Comparison of ENCODE assay signal across 24 cellular contexts in the genomic region with DNA sequence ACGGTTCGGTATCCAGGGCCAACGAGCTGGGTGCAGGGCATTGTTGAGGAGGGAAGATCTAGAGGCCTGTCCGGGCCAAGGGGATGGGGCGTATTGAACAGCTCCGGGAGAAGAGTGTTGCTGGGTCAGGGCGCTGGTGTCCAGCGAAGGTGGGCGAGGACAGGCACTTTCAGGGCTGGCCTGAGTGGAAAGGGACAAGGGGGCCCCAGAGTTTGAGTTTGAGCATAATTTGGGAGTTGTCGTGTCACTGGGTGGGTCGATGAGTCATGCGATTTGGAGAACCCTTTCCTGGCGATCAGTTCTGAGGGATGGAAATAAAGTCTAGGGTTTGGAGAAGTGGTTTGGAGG. TPM values are rescaled to one million over a fixed set of nuclear protein-coding genes. Genes with fewer than 3 reads are reported as not detected.
DNase-seq lines count a peak whose midpoint lies in the region; ATAC-seq, FAIRE-seq and TF ChIP-seq lines count a peak whose summit lies in the region.
"Had no signal": no experiment of that assay in that cellular context is flagged by ENCODE, and none has a peak within 500 bp of the region (broad histone marks: within the 10 kb centered on the region; RNA-seq: fewer than 3 reads in every experiment).

No MANE protein-coding gene starts in this region.

- no peak for ATAC-seq in GM23338
- no peak for ATAC-seq in K562
- no peak for ATAC-seq in GM19328 (IDR thresholded peaks at IDR 0.05; ENCODE audit: unreplicated experiment)
- no peak for ATAC-seq in CD4-positive, alpha-beta T cell (ENCODE audit: poor library complexity)
- ATAC-seq: left lobe of liver, SK-N-SH treated with all-trans-retinoic acid at 6 μM for 48 hours, upper lobe of right lung had no signal

- H3K9me2 ChIP-seq in GM23338 (ENCODE audit: insufficient read depth): no peaks in the 10 kb centered on the region

- peaks cover 7% of the 10 kb centered on the region for H3K4me1 Mint-ChIP-seq in GM23338
- H3K4me1 Mint-ChIP-seq in progenitor cell of endocrine pancreas (ENCODE audit: low read depth): peaks cover 5% of the 10 kb centered on the region
- no peaks in the 10 kb centered on the region for H3K4me1 Mint-ChIP-seq in CD4-positive, alpha-beta T cell (ENCODE audit: low read depth)
- H3K4me1 Mint-ChIP-seq: activated CD4-positive, alpha-beta T cell treated with anti-CD3 and anti-CD28 coated beads, Interleukin-2, amount 10 ng/mL, durations not matched to agents 24 days and 14 days; CD14-positive monocyte had no signal

- H3K27ac ChIP-seq in GM23338 (ENCODE audit: low read depth) (no peak overlapping the region), K562 (ENCODE audit: extremely low read depth, low read depth, low read length) (no peak overlapping the region), iPS-18a (ENCODE audit: low read length) (no peak overlapping the region)
- H3K27ac ChIP-seq in CD4-positive, alpha-beta T cell (ENCODE audit: low read depth, low read length): no peak overlapping the region
- H3K27ac ChIP-seq: adrenal gland, spleen, upper lobe of right lung had no signal

- POLR2A ChIA-PET in K562 (lab: Yijun Ruan, JAX): no interaction called here
- POLR2A ChIA-PET in CD4-positive, alpha-beta T cell (lab: Charles Lee): no interaction called here

- no peak for TF ChIP-seq EP300 in K562 (IDR thresholded peaks at IDR 0.05; ENCODE audit: low read length)

- TF ChIP-seq RAD21 in K562 (CRISPR knock-in tag; conservative IDR thresholded peaks at IDR 0.05 in 1 of 2, IDR thresholded peaks at IDR 0.05 in 1 of 2): no peak

- H3K9me3 ChIP-seq in K562 (replicated peaks; ENCODE audit: control insufficient read depth, insufficient read depth, low read depth, low read length) (no peaks in the 10 kb centered on the region), iPS-18a (ENCODE audit: control insufficient read depth, low read depth, low read length) (peaks cover 4% of the 10 kb centered on the region)
- no peaks in the 10 kb centered on the region for H3K9me3 ChIP-seq in CD4-positive, alpha-beta T cell (ENCODE audit: control insufficient read depth, low read length)
- H3K9me3 ChIP-seq: adrenal gland, spleen, upper lobe of right lung had no signal

- in situ Hi-C loops in K562 (cut with MboI): loop anchor here (25.0 kb wide), 1 partner anchor 933 kb away; no protein-coding TSS in a partner anchor

- no peak for FAIRE-seq in K562 (lab: Jason Lieb, UNC)

- peaks cover 13% of the 10 kb centered on the region for H3K27me3 Mint-ChIP-seq in GM23338 (ENCODE audit: insufficient read depth, low read depth, poor library complexity)
- H3K27me3 Mint-ChIP-seq in progenitor cell of endocrine pancreas: peaks cover 16% of the 10 kb centered on the region
- H3K27me3 Mint-ChIP-seq in CD4-positive, alpha-beta T cell: peaks cover 24% of the 10 kb centered on the region

- no peaks in the 10 kb centered on the region for H3K79me2 ChIP-seq in GM23338 (replicated peaks; ENCODE audit: insufficient read depth)
- H3K79me2 ChIP-seq in K562 (ENCODE audit: control insufficient read depth, insufficient read depth, low read length): no peaks in the 10 kb centered on the region

- no peaks in the 10 kb centered on the region for H3K36me3 Mint-ChIP-seq in GM23338 (ENCODE audit: low read depth)
- H3K36me3 Mint-ChIP-seq in progenitor cell of endocrine pancreas (ENCODE audit: insufficient read depth): peaks cover 4% of the 10 kb centered on the region
- no peaks in the 10 kb centered on the region for H3K36me3 Mint-ChIP-seq in CD4-positive, alpha-beta T cell (ENCODE audit: low read depth)
- H3K36me3 Mint-ChIP-seq: CD14-positive monocyte had no signal

- H3K9me1 ChIP-seq in K562 (ENCODE audit: control insufficient read depth, insufficient read depth, low read length): no peaks in the 10 kb centered on the region

- TF ChIP-seq POLR2A in K562 (conservative IDR thresholded peaks at IDR 0.05): no peak

- TF ChIP-seq CTCF in GM23338 (conservative IDR thresholded peaks at IDR 0.05; ENCODE audit: low read depth in 2 of 2) (no peak), K562 (IDR thresholded peaks at IDR 0.05 in 2 of 3, conservative IDR thresholded peaks at IDR 0.05 in 1 of 3; ENCODE audit: insufficient read depth in 2 of 3, low read depth in 1 of 3, low read length in 3 of 3) (no peak), progenitor cell of endocrine pancreas (IDR thresholded peaks at IDR 0.05; ENCODE audit: unreplicated experiment) (no peak)
- no peak for TF ChIP-seq CTCF in CD4-positive, alpha-beta T cell (IDR thresholded peaks at IDR 0.05)

- H3F3A ChIP-seq in GM23338 (replicated peaks; ENCODE audit: low read depth): no peaks in the 10 kb centered on the region

- H3K4me3 Mint-ChIP-seq in GM23338 (peak overlapping the region; percentile 79), progenitor cell of endocrine pancreas (ENCODE audit: low read depth) (peak overlapping the region; percentile 76)
- no peak overlapping the region for H3K4me3 Mint-ChIP-seq in CD4-positive, alpha-beta T cell
- H3K4me3 Mint-ChIP-seq: activated CD4-positive, alpha-beta T cell treated with anti-CD3 and anti-CD28 coated beads, Interleukin-2, amount 10 ng/mL, durations not matched to agents 24 days and 14 days had no signal

- H4K20me1 ChIP-seq in GM23338 (replicated peaks; ENCODE audit: insufficient read depth) (no peaks in the 10 kb centered on the region), K562 (replicated peaks; ENCODE audit: control insufficient read depth, insufficient read depth, low read length) (no peaks in the 10 kb centered on the region)

- intact Hi-C loops in K562 (cut with micrococcal nuclease): no loop called here
- intact Hi-C loops in CD4-positive, alpha-beta T cell (cut with DNase I, micrococcal nuclease): no loop called here

- H3K27me3 ChIP-seq in GM23338 (ENCODE audit: insufficient read depth) (peaks cover 4% of the 10 kb centered on the region; the same call in 1 of the 2 replicates), K562 (ENCODE audit: control insufficient read depth in 2 of 2, insufficient read depth in 2 of 2, low read length in 2 of 2) (peaks cover 0 to 41% of the 10 kb centered on the region in 2 experiments; a peak in 3 of 5 replicates), iPS-18a (ENCODE audit: control insufficient read depth, insufficient read depth, low read length) (peaks cover 20% of the 10 kb centered on the region)
- H3K27me3 ChIP-seq in CD4-positive, alpha-beta T cell (ENCODE audit: control insufficient read depth, insufficient read depth, low read length): no peaks in the 10 kb centered on the region
- H3K27me3 ChIP-seq: upper lobe of right lung had no signal

- H3K4me1 ChIP-seq in GM23338 (ENCODE audit: insufficient read depth) (peaks cover 5% of the 10 kb centered on the region; the same call in 1 of the 2 replicates), K562 (replicated peaks in 1 of 2; ENCODE audit: control insufficient read depth in 2 of 2, insufficient read depth in 2 of 2, low read length in 2 of 2) (no peaks in the 10 kb centered on the region; a peak in 1 of 5 replicates), iPS-18a (ENCODE audit: control insufficient read depth, low read depth, low read length) (no peaks in the 10 kb centered on the region)
- H3K4me1 ChIP-seq: adrenal gland, spleen, upper lobe of right lung had no signal

- H3K9me3 Mint-ChIP-seq in GM23338 (no peaks in the 10 kb centered on the region), progenitor cell of endocrine pancreas (ENCODE audit: low read depth) (peaks cover 24% of the 10 kb centered on the region)
- no peaks in the 10 kb centered on the region for H3K9me3 Mint-ChIP-seq in CD4-positive, alpha-beta T cell
- H3K9me3 Mint-ChIP-seq: activated CD4-positive, alpha-beta T cell treated with anti-CD3 and anti-CD28 coated beads, Interleukin-2, amount 10 ng/mL, durations not matched to agents 24 days and 14 days had no signal

- peak overlapping the region; percentile 74 for H3K4me2 ChIP-seq in GM23338
- H3K4me2 ChIP-seq in K562 (ENCODE audit: insufficient read depth, low read length): no peak overlapping the region

- no TSS peak for BruUV-seq in K562 (replicated peaks; lab: Mats Ljungman, UMichigan)

- DNase-seq in GM23338 (ENCODE audit: low spot score): no peak
- no peak for DNase-seq in K562 (ENCODE audit: extremely low read depth in 1 of 4, low spot score in 3 of 4)
- DNase-seq in progenitor cell of endocrine pancreas (ENCODE audit: low spot score, unreplicated experiment): no peak
- no peak for DNase-seq in stimulated activated CD4-positive, alpha-beta T cell treated with anti-CD3 and anti-CD28 coated beads, Interleukin-2, amount 100 ng/mL, for 48 hours
- no peak for DNase-seq in COR-L47 (lab: John Stamatoyannopoulos, UW)
- DNase-seq in CD4-positive, alpha-beta T cell: no peak
- DNase-seq: ACHN; activated CD4-positive, alpha-beta T cell treated with anti-CD3 and anti-CD28 coated beads, Interleukin-2, amount 10 ng/mL, durations not matched to agents 24 days and 14 days; activated CD8-positive, alpha-beta memory T cell treated with anti-CD3 and anti-CD28 coated beads, Interleukin-2, amount 50 U/mL, for 4 hours; activated effector memory CD4-positive, alpha-beta T cell treated with anti-CD3 and anti-CD28 coated beads, Interleukin-2, amount 50 U/mL, for 16 hours; adrenal gland; cerebellar nuclear complex; DMS153; NCI-H1436; NCI-H748 treated with DMSO at 0.1 percent for 48 hours; spleen; T1000; upper lobe of right lung had no signal

- H2AFZ ChIP-seq in GM23338 (no peak overlapping the region), K562 (ENCODE audit: low read depth, low read length) (no peak overlapping the region)

- H3K4me3 ChIP-seq in GM23338 (peak overlapping the region; percentile 53), K562 (no peak overlapping the region), iPS-18a (ENCODE audit: low read length) (peak overlapping the region; percentile 51)
- H3K4me3 ChIP-seq: adrenal gland, upper lobe of right lung had no signal

- no peak overlapping the region for H3K9ac ChIP-seq in K562 (ENCODE audit: insufficient read depth in 1 of 2, low read depth in 2 of 2, low read length in 2 of 2)
- no peak overlapping the region for H3K9ac ChIP-seq in iPS-18a (ENCODE audit: low read length)

- CTCF ChIA-PET in K562 (lab: Yijun Ruan, JAX; ENCODE audit: low intra/inter-chr PET ratio): no interaction called here
- CTCF ChIA-PET in CD4-positive, alpha-beta T cell (lab: Charles Lee): no interaction called here

- 4% methylated on average over 8 of the region's 13 CpGs for WGBS in K562 (ENCODE audit: insufficient coverage, low coverage, missing lambda C conversion rate)

- no peak overlapping the region for H3K27ac Mint-ChIP-seq in GM23338
- H3K27ac Mint-ChIP-seq in progenitor cell of endocrine pancreas: no peak overlapping the region
- no peak overlapping the region for H3K27ac Mint-ChIP-seq in CD4-positive, alpha-beta T cell
- H3K27ac Mint-ChIP-seq: activated CD4-positive, alpha-beta T cell treated with anti-CD3 and anti-CD28 coated beads, Interleukin-2, amount 10 ng/mL, durations not matched to agents 24 days and 14 days; CD14-positive monocyte had no signal

- H3K36me3 ChIP-seq in GM23338 (ENCODE audit: insufficient read depth) (no peaks in the 10 kb centered on the region), K562 (ENCODE audit: control insufficient read depth, insufficient read depth, low read length) (no peaks in the 10 kb centered on the region), iPS-18a (ENCODE audit: control insufficient read depth, low read depth, low read length) (no peaks in the 10 kb centered on the region)
- H3K36me3 ChIP-seq: adrenal gland, spleen, upper lobe of right lung had no signal

RNA-seq across cellular contexts. Expression of gene PRRG3, which starts 0.3 kb away (rescaled TPM):
- 1.6 and 10.6 TPM in 2 replicates for total RNA-seq in GM23338 (2014; rRNA removed; shearing (Covaris generic))
- polyA plus RNA-seq in GM23338 (2016; fragmentation: Nextera tagmentation; extraction: Ambion mirVana) (3.7 and 5.0 TPM in 2 replicates), K562 (2011; rRNA removed) (not detected in 2 replicates), K562 (2014; fragmentation: Illumina TruSeq; extraction: Trizol) (not detected in 2 replicates), K562 (2014; fragmentation: Nextera tagmentation; extraction: Ambion mirVana) (not detected), K562 (2014; rRNA removed) (not detected in 2 replicates)
- total RNA-seq in K562 (2011; cell fraction: chromatin; rRNA removed; ENCODE audit: low replicate concordance): not detected in 2 replicates
- not detected in 2 replicates for total RNA-seq in K562 (2011; cell fraction: nucleolus; rRNA removed)
- not detected in 2 replicates for total RNA-seq in K562 (2011; cell fraction: nucleoplasm; rRNA removed)
- total RNA-seq in K562 (2014; rRNA removed) (not detected in 2 replicates), K562 (2014; rRNA removed; fragmentation: Illumina TruSeq; extraction: Trizol) (not detected in 2 replicates), K562 (2015; rRNA removed; fragmentation: Illumina TruSeq; extraction: Trizol) (not detected in 2 replicates), K562 (2021) (not detected in 2 replicates), progenitor cell of endocrine pancreas (5.6 and 5.9 TPM in 2 replicates)
- not detected in 2 replicates for polyA plus RNA-seq in K562 (2011; cell fraction: cytosol; rRNA removed)
- not detected in 2 replicates for polyA plus RNA-seq in K562 (2011; cell fraction: nucleus; rRNA removed)
- polyA plus RNA-seq in K562 (2012): 0.03 TPM in 1 of 2 replicates, not detected in the other
- polyA minus RNA-seq in K562 (2011; rRNA and poly(A)+ RNA removed): not detected in 2 replicates
- not detected in 2 replicates for polyA minus RNA-seq in K562 (2011; cell fraction: cytosol; rRNA and poly(A)+ RNA removed)
- not detected in 2 replicates for polyA minus RNA-seq in K562 (2011; cell fraction: nucleus; rRNA and poly(A)+ RNA removed)
- total RNA-seq in CD4-positive, alpha-beta T cell: not detected
- total RNA-seq: activated CD4-positive, alpha-beta T cell treated with anti-CD3 and anti-CD28 coated beads, Interleukin-2, amount 10 ng/mL, durations not matched to agents 24 days and 14 days; myocyte had no signal
- polyA plus RNA-seq: CD14-positive monocyte had no signal

RNA-seq across cellular contexts. Expression of gene FATE1, which starts 20.3 kb away (rescaled TPM):
- 0.31 and 0.35 TPM in 2 replicates for total RNA-seq in GM23338 (2014; rRNA removed; shearing (Covaris generic))
- polyA plus RNA-seq in GM23338 (2016; fragmentation: Nextera tagmentation; extraction: Ambion mirVana) (not detected in 2 replicates), K562 (2011; rRNA removed) (not detected in 2 replicates), K562 (2014; fragmentation: Illumina TruSeq; extraction: Trizol) (not detected in 2 replicates), K562 (2014; fragmentation: Nextera tagmentation; extraction: Ambion mirVana) (not detected), K562 (2014; rRNA removed) (not detected in 2 replicates)
- not detected in 2 replicates for total RNA-seq in K562 (2011; cell fraction: chromatin; rRNA removed; ENCODE audit: low replicate concordance)
- not detected in 2 replicates for total RNA-seq in K562 (2011; cell fraction: nucleolus; rRNA removed)
- total RNA-seq in K562 (2011; cell fraction: nucleoplasm; rRNA removed): not detected in 2 replicates
- total RNA-seq in K562 (2014; rRNA removed) (not detected in 2 replicates), K562 (2014; rRNA removed; fragmentation: Illumina TruSeq; extraction: Trizol) (not detected in 2 replicates), K562 (2015; rRNA removed; fragmentation: Illumina TruSeq; extraction: Trizol) (not detected in 2 replicates), K562 (2021) (not detected in 2 replicates), progenitor cell of endocrine pancreas (0.78 TPM in 1 of 2 replicates, not detected in the other)
- not detected in 2 replicates for polyA plus RNA-seq in K562 (2011; cell fraction: cytosol; rRNA removed)
- not detected in 2 replicates for polyA plus RNA-seq in K562 (2011; cell fraction: nucleus; rRNA removed)
- polyA plus RNA-seq in K562 (2012): not detected in 2 replicates
- polyA minus RNA-seq in K562 (2011; rRNA and poly(A)+ RNA removed): not detected in 2 replicates
- not detected in 2 replicates for polyA minus RNA-seq in K562 (2011; cell fraction: cytosol; rRNA and poly(A)+ RNA removed)
- not detected in 2 replicates for polyA minus RNA-seq in K562 (2011; cell fraction: nucleus; rRNA and poly(A)+ RNA removed)
- total RNA-seq in CD4-positive, alpha-beta T cell: not detected
- total RNA-seq: activated CD4-positive, alpha-beta T cell treated with anti-CD3 and anti-CD28 coated beads, Interleukin-2, amount 10 ng/mL, durations not matched to agents 24 days and 14 days; left lobe of liver; myocyte; spleen; upper lobe of right lung had no signal
- polyA plus RNA-seq: CD14-positive monocyte had no signal

RNA-seq across cellular contexts. Expression of gene CNGA2, which starts 39.0 kb away (rescaled TPM):
- not detected in 2 replicates for total RNA-seq in GM23338 (2014; rRNA removed; shearing (Covaris generic))
- not detected in 2 replicates for polyA plus RNA-seq in GM23338 (2016; fragmentation: Nextera tagmentation; extraction: Ambion mirVana)
- total RNA-seq in K562 (2011; cell fraction: chromatin; rRNA removed; ENCODE audit: low replicate concordance): not detected in 2 replicates
- not detected in 2 replicates for total RNA-seq in K562 (2011; cell fraction: nucleolus; rRNA removed)
- not detected in 2 replicates for total RNA-seq in K562 (2011; cell fraction: nucleoplasm; rRNA removed)
- not detected in 2 replicates for total RNA-seq in K562 (2014; rRNA removed)
- total RNA-seq in K562 (2014; rRNA removed; fragmentation: Illumina TruSeq; extraction: Trizol): not detected in 2 replicates
- not detected in 2 replicates for total RNA-seq in K562 (2015; rRNA removed; fragmentation: Illumina TruSeq; extraction: Trizol)
- total RNA-seq in K562 (2021): not detected in 2 replicates
- not detected in 2 replicates for polyA plus RNA-seq in K562 (2011; rRNA removed)
- not detected in 2 replicates for polyA plus RNA-seq in K562 (2011; cell fraction: cytosol; rRNA removed)
- not detected in 2 replicates for polyA plus RNA-seq in K562 (2011; cell fraction: nucleus; rRNA removed)
- polyA plus RNA-seq in K562 (2012): not detected in 2 replicates
- polyA plus RNA-seq in K562 (2014; fragmentation: Illumina TruSeq; extraction: Trizol): not detected in 2 replicates
- polyA plus RNA-seq in K562 (2014; fragmentation: Nextera tagmentation; extraction: Ambion mirVana): not detected
- not detected in 2 replicates for polyA plus RNA-seq in K562 (2014; rRNA removed)
- polyA minus RNA-seq in K562 (2011; rRNA and poly(A)+ RNA removed): not detected in 2 replicates
- polyA minus RNA-seq in K562 (2011; cell fraction: cytosol; rRNA and poly(A)+ RNA removed): not detected in 2 replicates
- polyA minus RNA-seq in K562 (2011; cell fraction: nucleus; rRNA and poly(A)+ RNA removed): not detected in 2 replicates
- total RNA-seq in progenitor cell of endocrine pancreas: not detected in 2 replicates
- not detected for total RNA-seq in CD4-positive, alpha-beta T cell
- total RNA-seq: activated CD4-positive, alpha-beta T cell treated with anti-CD3 and anti-CD28 coated beads, Interleukin-2, amount 10 ng/mL, durations not matched to agents 24 days and 14 days; adrenal gland; left lobe of liver; myocyte; spleen; upper lobe of right lung had no signal
- polyA plus RNA-seq: adrenal gland, CD14-positive monocyte, spleen had no signal
